ENCODE assay signal across 19 cellular contexts in genomic region chr3:63141-63845, GRCh38.
A peak's percentile ranks its signal among the peaks of the same experiment; 100 is the strongest.
DNase-seq lines count a peak whose midpoint lies in the region; ATAC-seq and TF ChIP-seq lines count a peak whose summit lies in the region.
"Had no signal": no experiment of that assay in that cellular context is flagged by ENCODE, and none has a peak within 500 bp of the region (broad histone marks: within the 10 kb centered on the region; RNA-seq: fewer than 3 reads in every experiment).

No MANE protein-coding gene starts in this region.

- intact Hi-C loops in esophagus squamous epithelium (cut with DNase I): no loop called here
- intact Hi-C loops in ascending aorta (cut with DNase I): no loop called here

- H3K9me3 ChIP-seq in esophagus squamous epithelium (no peaks in the 10 kb centered on the region), ascending aorta (no peaks in the 10 kb centered on the region)

- no peaks in the 10 kb centered on the region for H3K9me3 Mint-ChIP-seq in neural crest cell
- H3K9me3 Mint-ChIP-seq: activated CD4-positive, alpha-beta T cell treated with anti-CD3 and anti-CD28 coated beads, Interleukin-2, amount 10 ng/mL, durations not matched to agents 7 days and 5 days; CD8-positive, alpha-beta T cell had no signal

- H3K27ac ChIP-seq in esophagus squamous epithelium (peak overlapping the region in 1 of 4 donors; percentile 12), ascending aorta (no peak overlapping the region)

- H3K4me1 ChIP-seq in esophagus squamous epithelium (peaks cover 0 to 6% (median 0%) of the 10 kb centered on the region in 3 donors), ascending aorta (no peaks in the 10 kb centered on the region)

- H3K27me3 Mint-ChIP-seq in neural crest cell (ENCODE audit: low read depth): peaks cover 11% of the 10 kb centered on the region
- H3K27me3 Mint-ChIP-seq: activated CD4-positive, alpha-beta T cell treated with anti-CD3 and anti-CD28 coated beads, Interleukin-2, amount 10 ng/mL, durations not matched to agents 7 days and 5 days had no signal

- 36 to 46% methylated on average over 6 to 7 of the region's 7 CpGs for WGBS in esophagus squamous epithelium, 2 donors

- H3K27me3 ChIP-seq in esophagus squamous epithelium (no peaks in the 10 kb centered on the region), ascending aorta (no peaks in the 10 kb centered on the region)

- no peaks in the 10 kb centered on the region for H3K36me3 Mint-ChIP-seq in neural crest cell (ENCODE audit: low read depth)
- H3K36me3 Mint-ChIP-seq: activated naive CD8-positive, alpha-beta T cell; CD8-positive, alpha-beta T cell had no signal

- no peak for TF ChIP-seq POLR2A in esophagus squamous epithelium (IDR thresholded peaks at IDR 0.05)

- DNase-seq in COLO829 (ENCODE audit: low spot score): peak; percentile 3
- peak; percentile 28 for DNase-seq in NCI-H345 treated with DMSO at 0.1 percent for 48 hours (lab: John Stamatoyannopoulos, UW; ENCODE audit: unreplicated experiment)
- DNase-seq in neural crest cell (ENCODE audit: low read depth, low spot score): no peak
- no peak for DNase-seq in esophagus squamous epithelium (lab: John Stamatoyannopoulos, UW)
- no peak for DNase-seq in ascending aorta (ENCODE audit: low spot score in 2 of 2)
- DNase-seq: activated CD4-positive, alpha-beta T cell treated with anti-CD3 and anti-CD28 coated beads, Interleukin-2, amount 10 ng/mL, durations not matched to agents 7 days and 5 days; activated T-cell treated with anti-CD3 and anti-CD28 coated beads, Interleukin-2, amount 50 U/mL, for 1 hour; CD8-positive, alpha-beta T cell; effector CD8-positive, alpha-beta T cell; MM.1S; NCI-H2107; occipital lobe; stimulated activated naive CD8-positive, alpha-beta T cell treated with anti-CD3 and anti-CD28 coated beads, Interleukin-15, Interleukin-2, amounts not matched to agents 100 U/mL and 50 U/mL, for 24 hours; T1000 had no signal

- H3K4me3 ChIP-seq in esophagus squamous epithelium (peak overlapping the region in 1 of 4 donors; percentile 5), ascending aorta (no peak overlapping the region)

- peak; percentile 38 for ATAC-seq in esophagus mucosa
- ATAC-seq in HG03097 (IDR thresholded peaks at IDR 0.05; ENCODE audit: low FRiP score, unreplicated experiment): no peak
- ATAC-seq in HG03571 (IDR thresholded peaks at IDR 0.05; ENCODE audit: unreplicated experiment): no peak
- ATAC-seq: CD8-positive, alpha-beta T cell; stimulated activated naive CD8-positive, alpha-beta T cell treated with anti-CD3 and anti-CD28 coated beads, Interleukin-15, Interleukin-2, amounts not matched to agents 100 U/mL and 50 U/mL, for 24 hours had no signal

- H3K4me3 Mint-ChIP-seq in neural crest cell: no peak overlapping the region
- H3K4me3 Mint-ChIP-seq: activated CD4-positive, alpha-beta T cell treated with anti-CD3 and anti-CD28 coated beads, Interleukin-2, amount 10 ng/mL, durations not matched to agents 7 days and 5 days; activated naive CD8-positive, alpha-beta T cell; CD8-positive, alpha-beta T cell; central memory CD8-positive, alpha-beta T cell had no signal

- TF ChIP-seq CTCF in neural crest cell (conservative IDR thresholded peaks at IDR 0.05) (no peak), esophagus squamous epithelium (IDR thresholded peaks at IDR 0.05) (no peak), ascending aorta (IDR thresholded peaks at IDR 0.05) (no peak)

- peaks cover 9% of the 10 kb centered on the region for H3K4me1 Mint-ChIP-seq in neural crest cell
- H3K4me1 Mint-ChIP-seq: activated CD4-positive, alpha-beta T cell treated with anti-CD3 and anti-CD28 coated beads, Interleukin-2, amount 10 ng/mL, durations not matched to agents 7 days and 5 days; central memory CD8-positive, alpha-beta T cell had no signal

- no peaks in the 10 kb centered on the region for H3K36me3 ChIP-seq in esophagus squamous epithelium
- H3K36me3 ChIP-seq in ascending aorta: no peaks in the 10 kb centered on the region

- H3K27ac Mint-ChIP-seq in neural crest cell (ENCODE audit: unreplicated experiment): peak overlapping the region; percentile 10
- H3K27ac Mint-ChIP-seq: activated CD4-positive, alpha-beta T cell treated with anti-CD3 and anti-CD28 coated beads, Interleukin-2, amount 10 ng/mL, durations not matched to agents 7 days and 5 days; activated naive CD8-positive, alpha-beta T cell; CD8-positive, alpha-beta T cell had no signal

Comparison
In these comparisons a context has a peak if more than half of its experiments do, and no peak if none do; other contexts are left out.
1. DNase-seq: peak in COLO829 (single experiment) and NCI-H345 treated with DMSO at 0.1 percent for 48 hours (single experiment); none in neural crest cell (single experiment), esophagus squamous epithelium (single experiment) and ascending aorta (0 of 2).